In genomic region chr6:49333345-49334120, GRCh38 we compare ENCODE assay signal across 1 cellular context.
TF ChIP-seq lines count a peak whose summit lies in the region.

No MANE protein-coding gene starts in this region.

TF ChIP-seq in IMR-90, 13 proteins besides CTCF, POLR2A, EP300 and RAD21 (continued from another document):
- TF ChIP-seq BHLHE40 (IDR thresholded peaks at IDR 0.05; ENCODE audit: low read depth, low read length), result no peak
- TF ChIP-seq RFX5 (IDR thresholded peaks at IDR 0.05; ENCODE audit: low read depth, low read length), result no peak
- TF ChIP-seq, protein P1, sequence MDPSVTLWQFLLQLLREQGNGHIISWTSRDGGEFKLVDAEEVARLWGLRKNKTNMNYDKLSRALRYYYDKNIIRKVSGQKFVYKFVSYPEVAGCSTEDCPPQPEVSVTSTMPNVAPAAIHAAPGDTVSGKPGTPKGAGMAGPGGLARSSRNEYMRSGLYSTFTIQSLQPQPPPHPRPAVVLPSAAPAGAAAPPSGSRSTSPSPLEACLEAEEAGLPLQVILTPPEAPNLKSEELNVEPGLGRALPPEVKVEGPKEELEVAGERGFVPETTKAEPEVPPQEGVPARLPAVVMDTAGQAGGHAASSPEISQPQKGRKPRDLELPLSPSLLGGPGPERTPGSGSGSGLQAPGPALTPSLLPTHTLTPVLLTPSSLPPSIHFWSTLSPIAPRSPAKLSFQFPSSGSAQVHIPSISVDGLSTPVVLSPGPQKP (IDR thresholded peaks at IDR 0.05; ENCODE audit: borderline replicate concordance, low read depth, low read length), result no peak
